14 cellular contexts compared by ENCODE assay signal in genomic region chr3:23079976-23080375, GRCh38.
DNase-seq lines count a peak whose midpoint lies in the region; ATAC-seq and TF ChIP-seq lines count a peak whose summit lies in the region.
"Had no signal": no experiment of that assay in that cellular context is flagged by ENCODE, and none has a peak within 500 bp of the region (broad histone marks: within the 10 kb centered on the region; RNA-seq: fewer than 3 reads in every experiment).

No MANE protein-coding gene starts in this region.

- no peaks in the 10 kb centered on the region for H3K9me3 Mint-ChIP-seq in T-helper 1 cell treated with Interleukin-12 subunit alpha and Interleukin-12 subunit beta and Interleukin-4 antibody, amounts not matched to agents 30 μg/mL and 1 μg/mL, for 36 hours
- no peaks in the 10 kb centered on the region for H3K9me3 Mint-ChIP-seq in activated naive CD8-positive, alpha-beta T cell treated with anti-CD3 and anti-CD28 coated beads, Interleukin-2, amount 10 ng/mL, durations not matched to agents 7 days and 5 days
- no peaks in the 10 kb centered on the region for H3K9me3 Mint-ChIP-seq in type B pancreatic cell
- no peaks in the 10 kb centered on the region for H3K9me3 Mint-ChIP-seq in neural progenitor cell
- H3K9me3 Mint-ChIP-seq: activated T-cell treated with anti-CD3 and anti-CD28 coated beads, Interleukin-2, amount 50 U/mL, for 24 hours had no signal

- H3K27ac Mint-ChIP-seq in T-helper 1 cell treated with Interleukin-12 subunit alpha and Interleukin-12 subunit beta and Interleukin-4 antibody, amounts not matched to agents 30 μg/mL and 1 μg/mL, for 36 hours = no peak overlapping the region
- no peak overlapping the region for H3K27ac Mint-ChIP-seq in activated naive CD8-positive, alpha-beta T cell treated with anti-CD3 and anti-CD28 coated beads, Interleukin-2, amount 10 ng/mL, durations not matched to agents 7 days and 5 days
- peak overlapping the region; percentile 29 for H3K27ac Mint-ChIP-seq in type B pancreatic cell
- no peak overlapping the region for H3K27ac Mint-ChIP-seq in neural progenitor cell
- H3K27ac Mint-ChIP-seq: activated T-cell treated with anti-CD3 and anti-CD28 coated beads, Interleukin-2, amount 50 U/mL, for 24 hours had no signal

- H4K20me1 ChIP-seq in neural progenitor cell (ENCODE audit: low read depth) = no peaks in the 10 kb centered on the region

- H3K4me1 Mint-ChIP-seq in T-helper 1 cell treated with Interleukin-12 subunit alpha and Interleukin-12 subunit beta and Interleukin-4 antibody, amounts not matched to agents 30 μg/mL and 1 μg/mL, for 36 hours (ENCODE audit: low read depth) = peaks cover 6% of the 10 kb centered on the region
- peaks cover 4% of the 10 kb centered on the region for H3K4me1 Mint-ChIP-seq in activated naive CD8-positive, alpha-beta T cell treated with anti-CD3 and anti-CD28 coated beads, Interleukin-2, amount 10 ng/mL, durations not matched to agents 7 days and 5 days
- H3K4me1 Mint-ChIP-seq in type B pancreatic cell (ENCODE audit: unreplicated experiment) (peaks cover 10% of the 10 kb centered on the region), neural progenitor cell (peaks cover 4% of the 10 kb centered on the region)

- peak overlapping the region; percentile 4 for H3K4me3 Mint-ChIP-seq in T-helper 1 cell treated with Interleukin-12 subunit alpha and Interleukin-12 subunit beta and Interleukin-4 antibody, amounts not matched to agents 30 μg/mL and 1 μg/mL, for 36 hours
- peak overlapping the region; percentile 35 for H3K4me3 Mint-ChIP-seq in activated naive CD8-positive, alpha-beta T cell treated with anti-CD3 and anti-CD28 coated beads, Interleukin-2, amount 10 ng/mL, durations not matched to agents 7 days and 5 days
- H3K4me3 Mint-ChIP-seq in type B pancreatic cell (peak overlapping the region; percentile 32), neural progenitor cell (no peak overlapping the region)
- H3K4me3 Mint-ChIP-seq: activated T-cell treated with anti-CD3 and anti-CD28 coated beads, Interleukin-2, amount 50 U/mL, for 24 hours had no signal

- intact Hi-C loops in left colon (cut with DNase I, micrococcal nuclease) = no loop called here

- no peak for DNase-seq in T-helper 1 cell
- no peak for DNase-seq in activated naive CD8-positive, alpha-beta T cell treated with anti-CD3 and anti-CD28 coated beads, Interleukin-2, amount 10 ng/mL, durations not matched to agents 7 days and 5 days
- DNase-seq in left colon = peak; percentile 45 to 60
- no peak for DNase-seq in type B pancreatic cell (ENCODE audit: extremely low spot score, unreplicated experiment)
- DNase-seq in stimulated activated CD4-positive, alpha-beta T cell treated with anti-CD3 and anti-CD28 coated beads, Interleukin-2, amount 100 ng/mL, for 24 hours = no peak
- no peak for DNase-seq in mesenteric fat pad (ENCODE audit: low spot score)
- DNase-seq in neural progenitor cell (ENCODE audit: low spot score) = no peak
- DNase-seq: activated T-cell treated with anti-CD3 and anti-CD28 coated beads, Interleukin-2, amount 50 U/mL, for 24 hours; NCI-H1436; NK-92 treated with Interleukin-12 subunit alpha and Interleukin-12 subunit beta, amount 100 ng/mL, for 24 hours; stimulated activated naive CD4-positive, alpha-beta T cell had no signal

- no peak overlapping the region for H2AFZ ChIP-seq in neural progenitor cell (replicated peaks)

- POLR2A ChIA-PET in activated naive CD8-positive, alpha-beta T cell treated with anti-CD3 and anti-CD28 coated beads, Interleukin-2, amount 10 ng/mL, durations not matched to agents 7 days and 5 days (lab: Charles Lee) = no interaction called here

- H3K36me3 ChIP-seq in neural progenitor cell = no peaks in the 10 kb centered on the region
- H3K36me3 ChIP-seq: cardiac muscle cell, gastroesophageal sphincter had no signal

- no peaks in the 10 kb centered on the region for H3F3A ChIP-seq in neural progenitor cell (ENCODE audit: low read depth)

- no peak overlapping the region for H3K4me2 ChIP-seq in neural progenitor cell

- H3K9ac ChIP-seq in neural progenitor cell = no peak overlapping the region

- H3K79me2 ChIP-seq in neural progenitor cell (ENCODE audit: low read depth) = no peaks in the 10 kb centered on the region

- H3K36me3 Mint-ChIP-seq in T-helper 1 cell treated with Interleukin-12 subunit alpha and Interleukin-12 subunit beta and Interleukin-4 antibody, amounts not matched to agents 30 μg/mL and 1 μg/mL, for 36 hours (ENCODE audit: low read depth) = no peaks in the 10 kb centered on the region
- H3K36me3 Mint-ChIP-seq in activated naive CD8-positive, alpha-beta T cell treated with anti-CD3 and anti-CD28 coated beads, Interleukin-2, amount 10 ng/mL, durations not matched to agents 7 days and 5 days = no peaks in the 10 kb centered on the region
- H3K36me3 Mint-ChIP-seq in type B pancreatic cell (no peaks in the 10 kb centered on the region), neural progenitor cell (no peaks in the 10 kb centered on the region)

- H3K4me1 ChIP-seq in neural progenitor cell = no peaks in the 10 kb centered on the region

- H3K27ac ChIP-seq in neural progenitor cell = no peak overlapping the region
- H3K27ac ChIP-seq: cardiac muscle cell, gastroesophageal sphincter had no signal

- no peaks in the 10 kb centered on the region for H3K9me3 ChIP-seq in neural progenitor cell (ENCODE audit: low read depth)
- H3K9me3 ChIP-seq: gastroesophageal sphincter had no signal

- no peak for ATAC-seq in activated naive CD8-positive, alpha-beta T cell treated with anti-CD3 and anti-CD28 coated beads, Interleukin-2, amount 10 ng/mL, durations not matched to agents 7 days and 5 days (ENCODE audit: low read depth)
- ATAC-seq in left colon = peak; percentile 92
- ATAC-seq: gastroesophageal sphincter had no signal

- no peak for TF ChIP-seq CTCF in type B pancreatic cell (conservative IDR thresholded peaks at IDR 0.05)
- TF ChIP-seq CTCF in neural progenitor cell (IDR thresholded peaks at IDR 0.05) = no peak

- no peaks in the 10 kb centered on the region for H3K27me3 ChIP-seq in neural progenitor cell
- H3K27me3 ChIP-seq: cardiac muscle cell, gastroesophageal sphincter had no signal

- no peak overlapping the region for H3K4me3 ChIP-seq in neural progenitor cell
- H3K4me3 ChIP-seq: cardiac muscle cell had no signal

- H3K27me3 Mint-ChIP-seq in T-helper 1 cell treated with Interleukin-12 subunit alpha and Interleukin-12 subunit beta and Interleukin-4 antibody, amounts not matched to agents 30 μg/mL and 1 μg/mL, for 36 hours (ENCODE audit: low read depth) = no peaks in the 10 kb centered on the region
- no peaks in the 10 kb centered on the region for H3K27me3 Mint-ChIP-seq in activated naive CD8-positive, alpha-beta T cell treated with anti-CD3 and anti-CD28 coated beads, Interleukin-2, amount 10 ng/mL, durations not matched to agents 7 days and 5 days
- H3K27me3 Mint-ChIP-seq in type B pancreatic cell = no peaks in the 10 kb centered on the region
- peaks cover 6% of the 10 kb centered on the region for H3K27me3 Mint-ChIP-seq in neural progenitor cell (ENCODE audit: insufficient read depth, low read depth)
- H3K27me3 Mint-ChIP-seq: activated T-cell treated with anti-CD3 and anti-CD28 coated beads, Interleukin-2, amount 50 U/mL, for 24 hours had no signal

Comparison
In these comparisons a context has a peak if more than half of its experiments do, and no peak if none do; other contexts are left out.
1. DNase-seq: peak in left colon (2 of 2); none in T-helper 1 cell (0 of 5), activated naive CD8-positive, alpha-beta T cell treated with anti-CD3 and anti-CD28 coated beads, Interleukin-2, amount 10 ng/mL, durations not matched to agents 7 days and 5 days (single experiment), type B pancreatic cell (single experiment), stimulated activated CD4-positive, alpha-beta T cell treated with anti-CD3 and anti-CD28 coated beads, Interleukin-2, amount 100 ng/mL, for 24 hours (0 of 2), mesenteric fat pad (single experiment) and neural progenitor cell (single experiment).